ENCODE assay signal across 2 cellular contexts in the genomic region with DNA sequence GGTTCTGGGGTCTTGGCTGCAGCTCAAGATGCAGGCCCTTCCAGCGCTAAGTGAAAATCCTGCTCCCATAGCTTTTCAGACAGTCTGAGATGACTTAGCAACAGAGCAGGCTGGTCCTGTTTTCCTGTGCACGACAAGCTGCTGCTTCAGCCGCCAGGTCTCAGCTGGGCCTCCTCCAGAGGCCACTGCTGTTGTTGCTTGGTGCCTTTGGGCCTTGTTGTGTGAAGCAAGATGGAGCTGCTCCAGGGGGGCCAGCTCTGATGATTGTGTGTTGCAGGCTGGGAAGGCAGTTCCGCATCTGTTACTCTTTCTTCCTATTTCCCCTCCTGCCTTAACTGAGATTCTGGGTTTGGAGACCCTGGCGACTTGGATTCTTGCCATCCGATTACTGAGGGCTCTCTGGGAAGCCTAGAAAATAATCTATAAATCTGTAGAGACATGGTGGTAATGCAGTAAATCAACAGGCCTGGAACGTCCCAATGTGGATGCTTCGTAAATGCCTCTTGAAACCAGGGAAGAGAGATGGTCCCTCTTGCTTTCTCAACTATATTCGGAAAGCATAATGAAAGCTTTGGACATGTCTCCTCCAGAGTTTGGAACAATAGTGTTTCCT.
TF ChIP-seq lines count a peak whose summit lies in the region.

No MANE protein-coding gene starts in this region.

TF ChIP-seq in IMR-90, 13 proteins besides CTCF, POLR2A, EP300 and RAD21:
- no peak for TF ChIP-seq RFX5 (IDR thresholded peaks at IDR 0.05; ENCODE audit: low read depth, low read length)
- TF ChIP-seq CEBPB (IDR thresholded peaks at IDR 0.05; ENCODE audit: low read depth, low read length) = no peak
- no peak for TF ChIP-seq MAFK (IDR thresholded peaks at IDR 0.05; ENCODE audit: low read depth, low read length)
- TF ChIP-seq SMC3 (IDR thresholded peaks at IDR 0.05; ENCODE audit: low read depth, low read length) = no peak
- TF ChIP-seq MXI1 (IDR thresholded peaks at IDR 0.05; ENCODE audit: borderline replicate concordance, low read depth, low read length) = no peak
- no peak for TF ChIP-seq NFE2L2 (IDR thresholded peaks at IDR 0.05; ENCODE audit: low read depth, low read length)
- no peak for TF ChIP-seq RCOR1 (IDR thresholded peaks at IDR 0.05; ENCODE audit: insufficient replicate concordance, low read length)
- TF ChIP-seq, protein P1, sequence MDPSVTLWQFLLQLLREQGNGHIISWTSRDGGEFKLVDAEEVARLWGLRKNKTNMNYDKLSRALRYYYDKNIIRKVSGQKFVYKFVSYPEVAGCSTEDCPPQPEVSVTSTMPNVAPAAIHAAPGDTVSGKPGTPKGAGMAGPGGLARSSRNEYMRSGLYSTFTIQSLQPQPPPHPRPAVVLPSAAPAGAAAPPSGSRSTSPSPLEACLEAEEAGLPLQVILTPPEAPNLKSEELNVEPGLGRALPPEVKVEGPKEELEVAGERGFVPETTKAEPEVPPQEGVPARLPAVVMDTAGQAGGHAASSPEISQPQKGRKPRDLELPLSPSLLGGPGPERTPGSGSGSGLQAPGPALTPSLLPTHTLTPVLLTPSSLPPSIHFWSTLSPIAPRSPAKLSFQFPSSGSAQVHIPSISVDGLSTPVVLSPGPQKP (IDR thresholded peaks at IDR 0.05; ENCODE audit: borderline replicate concordance, low read depth, low read length) = no peak
- TF ChIP-seq CHD1 (IDR thresholded peaks at IDR 0.05; ENCODE audit: low read depth, low read length) = no peak
- TF ChIP-seq FOS (IDR thresholded peaks at IDR 0.05; ENCODE audit: low read depth, low read length) = no peak
- TF ChIP-seq MAZ (IDR thresholded peaks at IDR 0.05; ENCODE audit: borderline replicate concordance, low read depth, low read length) = no peak
- no peak for TF ChIP-seq BHLHE40 (IDR thresholded peaks at IDR 0.05; ENCODE audit: low read depth, low read length)
- no peak for TF ChIP-seq USF2 (IDR thresholded peaks at IDR 0.05; ENCODE audit: low read depth, low read length)
TF ChIP-seq in IMR-90: peak in this region for 0.

TF ChIP-seq in neural cell, 6 proteins besides CTCF, POLR2A, EP300 and RAD21:
- TF ChIP-seq EZH2 (IDR thresholded peaks at IDR 0.05; ENCODE audit: borderline replicate concordance, insufficient read depth, low read length, poor library complexity, severe bottlenecking) (no peak), TAF1 (IDR thresholded peaks at IDR 0.05; ENCODE audit: low read depth) (no peak), SMC3 (conservative IDR thresholded peaks at IDR 0.05; ENCODE audit: poor library complexity) (peak; percentile 35), REST (IDR thresholded peaks at IDR 0.05; ENCODE audit: borderline replicate concordance) (peak; percentile 11), POLR2AphosphoS5 (IDR thresholded peaks at IDR 0.05) (peak; percentile 43), MXI1 (conservative IDR thresholded peaks at IDR 0.05; ENCODE audit: poor library complexity, severe bottlenecking) (no peak)
